In the genomic region with DNA sequence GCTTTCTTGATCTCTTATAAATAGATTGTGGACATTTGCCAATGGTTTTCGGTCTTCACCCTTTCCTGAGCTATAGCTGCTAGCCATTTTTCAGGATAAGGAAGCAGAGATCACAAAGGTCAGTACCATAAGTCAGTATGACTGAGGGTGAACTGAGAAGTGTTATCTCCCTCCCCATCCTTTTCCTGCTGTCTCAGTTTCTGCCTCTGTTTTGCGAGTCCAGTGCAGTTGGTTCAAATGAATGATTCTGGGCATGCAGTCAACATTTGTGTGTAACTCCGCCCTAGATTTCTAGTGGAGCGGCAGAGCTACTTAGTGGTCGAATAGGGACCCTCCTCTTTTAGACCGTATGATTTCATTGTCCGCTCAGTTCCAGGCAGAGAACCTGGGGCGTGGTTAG, we compare ENCODE assay signal across 15 cellular contexts.
A peak's percentile ranks its signal among the peaks of the same experiment; 100 is the strongest.
DNase-seq lines count a peak whose midpoint lies in the region; ATAC-seq, FAIRE-seq and TF ChIP-seq lines count a peak whose summit lies in the region.
"Had no signal": no experiment of that assay in that cellular context is flagged by ENCODE, and none has a peak within 500 bp of the region (broad histone marks: within the 10 kb centered on the region; RNA-seq: fewer than 3 reads in every experiment).

No MANE protein-coding gene starts in this region.

- no peak overlapping the region for H3K27ac ChIP-seq in right cardiac atrium (ENCODE audit: low read length)
- no peak overlapping the region for H3K27ac ChIP-seq in heart left ventricle
- no peak overlapping the region for H3K27ac ChIP-seq in right lobe of liver
- H3K27ac ChIP-seq: 22Rv1 had no signal

- intact Hi-C loops in right cardiac atrium (cut with DNase I) (no loop called here), heart left ventricle (cut with DNase I) (loop anchor here in 1 of 10 donors (10.0 kb wide), 1 partner anchor 104 kb away; no protein-coding TSS in a partner anchor), right lobe of liver (cut with DNase I) (no loop called here)

- no peaks in the 10 kb centered on the region for H3K4me1 ChIP-seq in right cardiac atrium (ENCODE audit: control insufficient read depth, insufficient read depth, low read length)
- H3K4me1 ChIP-seq in heart left ventricle: peaks cover 0 to 10% (median 0%) of the 10 kb centered on the region in 12 donors
- no peaks in the 10 kb centered on the region for H3K4me1 ChIP-seq in right lobe of liver
- H3K4me1 ChIP-seq: Caco-2 had no signal

- 72% methylated on average over 8 of the region's 8 CpGs for WGBS in right cardiac atrium
- 73 to 80% (median 78%) methylated on average over 8 of the region's 8 CpGs for WGBS in heart left ventricle, 4 donors
- 71% methylated on average over 6 of the region's 8 CpGs for WGBS in right lobe of liver (ENCODE audit: insufficient coverage, low coverage, low lambda C conversion rate, missing lambda C conversion rate)

- H3K36me3 ChIP-seq in heart left ventricle: no peaks in the 10 kb centered on the region
- no peaks in the 10 kb centered on the region for H3K36me3 ChIP-seq in bronchial epithelial cell (ENCODE audit: control insufficient read depth, insufficient read depth, low read length)
- no peaks in the 10 kb centered on the region for H3K36me3 ChIP-seq in right lobe of liver

- ATAC-seq in right cardiac atrium (peak; percentile 19 to 43), heart left ventricle (no peak), right lobe of liver (peak; percentile 48 to 86 (median 72))
- ATAC-seq: CD8-positive, alpha-beta T cell; HCT116 had no signal

- H3K9me3 ChIP-seq in right cardiac atrium (ENCODE audit: control insufficient read depth, low read length) (no peaks in the 10 kb centered on the region), heart left ventricle (no peaks in the 10 kb centered on the region), right lobe of liver (no peaks in the 10 kb centered on the region)
- H3K9me3 ChIP-seq: Caco-2 had no signal

- FAIRE-seq in bronchial epithelial cell (lab: Jason Lieb, UNC): peak; percentile 36
- FAIRE-seq: GM19239, HTR-8/SVneo had no signal

- H3K4me3 ChIP-seq in right cardiac atrium (ENCODE audit: low read length) (no peak overlapping the region), heart left ventricle (no peak overlapping the region), bronchial epithelial cell (ENCODE audit: low read depth, low read length) (no peak overlapping the region), right lobe of liver (no peak overlapping the region)

- no peak for TF ChIP-seq POLR2A in heart left ventricle (IDR thresholded peaks at IDR 0.05)
- no peak for TF ChIP-seq POLR2A in right lobe of liver (IDR thresholded peaks at IDR 0.05)

- no peaks in the 10 kb centered on the region for H3K27me3 ChIP-seq in right cardiac atrium (ENCODE audit: control insufficient read depth, insufficient read depth)
- H3K27me3 ChIP-seq in heart left ventricle: no peaks in the 10 kb centered on the region
- H3K27me3 ChIP-seq in bronchial epithelial cell (ENCODE audit: control insufficient read depth, insufficient read depth, low read length): no peaks in the 10 kb centered on the region
- H3K27me3 ChIP-seq in right lobe of liver: no peaks in the 10 kb centered on the region

- DNase-seq in right cardiac atrium (no peak), heart left ventricle (no peak), bronchial epithelial cell (ENCODE audit: low read depth) (no peak), right lobe of liver (no peak), NCI-H187 treated with DMSO at 0.1 percent for 48 hours (lab: John Stamatoyannopoulos, UW) (no peak), NCI-H226 (no peak), DMS 273 (lab: John Stamatoyannopoulos, UW; ENCODE audit: unreplicated experiment) (no peak)
- DNase-seq: Caco-2; CD8-positive, alpha-beta T cell; DMS53; GF-D8 had no signal

- TF ChIP-seq CTCF in heart left ventricle (IDR thresholded peaks at IDR 0.05) (no peak), bronchial epithelial cell (IDR thresholded peaks at IDR 0.05; ENCODE audit: insufficient read depth, low read length, severe bottlenecking) (no peak), right lobe of liver (IDR thresholded peaks at IDR 0.05) (no peak)

Comparison
In these comparisons a context has a peak if more than half of its experiments do, and no peak if none do; other contexts are left out.
1. ATAC-seq: peak in right cardiac atrium (2 of 2) and right lobe of liver (4 of 4); none in heart left ventricle (0 of 4).